Comparison of ENCODE assay signal across 1 cellular context in genomic region chr6:169722362-169723199, GRCh38.
TF ChIP-seq lines count a peak whose summit lies in the region.

No MANE protein-coding gene starts in this region.

TF ChIP-seq in HepG2, 621 proteins besides CTCF, POLR2A, EP300 and RAD21 (continues in another document):
- TF ChIP-seq BHLHE40 (IDR thresholded peaks at IDR 0.05; ENCODE audit: low read length) (no peak), ZNF772 (CRISPR knock-in tag; IDR thresholded peaks at IDR 0.05) (no peak), SKIL (CRISPR knock-in tag; IDR thresholded peaks at IDR 0.05; ENCODE audit: borderline replicate concordance) (no peak), ZNF124 (CRISPR knock-in tag; IDR thresholded peaks at IDR 0.05) (no peak), MTA1 (CRISPR knock-in tag; IDR thresholded peaks at IDR 0.05; ENCODE audit: borderline replicate concordance) (peak; percentile 41; the same call in 1 of the 2 replicates), MXD3 (CRISPR knock-in tag; IDR thresholded peaks at IDR 0.05) (no peak), ZSCAN12 (CRISPR knock-in tag; IDR thresholded peaks at IDR 0.05) (no peak), THAP9 (CRISPR knock-in tag; IDR thresholded peaks at IDR 0.05; ENCODE audit: borderline replicate concordance) (peak; percentile 69; the same call in 1 of the 2 replicates), FOSL1 (CRISPR knock-in tag; IDR thresholded peaks at IDR 0.05; ENCODE audit: borderline replicate concordance) (no peak), GABPA (IDR thresholded peaks at IDR 0.05; ENCODE audit: low read depth, low read length) (no peak), GABPA (CRISPR knock-in tag; IDR thresholded peaks at IDR 0.05; ENCODE audit: low read depth) (no peak), ZNF687 (CRISPR knock-in tag; IDR thresholded peaks at IDR 0.05) (peak; percentile 87), ZNF3 (CRISPR knock-in tag; IDR thresholded peaks at IDR 0.05) (no peak), PITX1 (CRISPR knock-in tag; IDR thresholded peaks at IDR 0.05) (0 out of 2 replicates have a peak, but pooled peaks have one; percentile 35), ZNF564 (CRISPR knock-in tag; IDR thresholded peaks at IDR 0.05) (no peak), RBM39 (IDR thresholded peaks at IDR 0.05; ENCODE audit: low read depth, low read length, poor library complexity, severe bottlenecking) (no peak), NFE2L1 (CRISPR knock-in tag; IDR thresholded peaks at IDR 0.05; ENCODE audit: borderline replicate concordance) (0 out of 2 replicates have a peak, but pooled peaks have one; percentile 28), IRF1 (CRISPR knock-in tag; IDR thresholded peaks at IDR 0.05; ENCODE audit: low read depth) (no peak), ZBTB14 (CRISPR knock-in tag; IDR thresholded peaks at IDR 0.05) (no peak; the same call in 1 of the 2 replicates), MBNL3 (CRISPR knock-in tag; conservative IDR thresholded peaks at IDR 0.05) (no peak), JUNB (CRISPR knock-in tag; IDR thresholded peaks at IDR 0.05; ENCODE audit: borderline replicate concordance) (no peak), ZNF18 (CRISPR knock-in tag; IDR thresholded peaks at IDR 0.05; ENCODE audit: insufficient replicate concordance) (peak; percentile 17), ZNF652 (CRISPR knock-in tag; IDR thresholded peaks at IDR 0.05; ENCODE audit: borderline replicate concordance, low read depth) (no peak), CREB1 (IDR thresholded peaks at IDR 0.05) (no peak), CREB1 (CRISPR knock-in tag; IDR thresholded peaks at IDR 0.05) (no peak), EZH2 (conservative IDR thresholded peaks at IDR 0.05; ENCODE audit: low read depth, low read length) (no peak), ZNF841 (CRISPR knock-in tag; IDR thresholded peaks at IDR 0.05; ENCODE audit: borderline replicate concordance) (no peak), PRDM10 (CRISPR knock-in tag; IDR thresholded peaks at IDR 0.05; ENCODE audit: low read depth) (no peak), PRDM4 (CRISPR knock-in tag; IDR thresholded peaks at IDR 0.05; ENCODE audit: borderline replicate concordance) (no peak), CREBL2 (CRISPR knock-in tag; IDR thresholded peaks at IDR 0.05; ENCODE audit: borderline replicate concordance) (no peak), GRHL1 (CRISPR knock-in tag; conservative IDR thresholded peaks at IDR 0.05) (no peak), MTF2 (CRISPR knock-in tag; IDR thresholded peaks at IDR 0.05; ENCODE audit: borderline replicate concordance) (no peak), DNMT3B (CRISPR knock-in tag; conservative IDR thresholded peaks at IDR 0.05) (no peak)
